12 cellular contexts compared by ENCODE assay signal in the genomic region with DNA sequence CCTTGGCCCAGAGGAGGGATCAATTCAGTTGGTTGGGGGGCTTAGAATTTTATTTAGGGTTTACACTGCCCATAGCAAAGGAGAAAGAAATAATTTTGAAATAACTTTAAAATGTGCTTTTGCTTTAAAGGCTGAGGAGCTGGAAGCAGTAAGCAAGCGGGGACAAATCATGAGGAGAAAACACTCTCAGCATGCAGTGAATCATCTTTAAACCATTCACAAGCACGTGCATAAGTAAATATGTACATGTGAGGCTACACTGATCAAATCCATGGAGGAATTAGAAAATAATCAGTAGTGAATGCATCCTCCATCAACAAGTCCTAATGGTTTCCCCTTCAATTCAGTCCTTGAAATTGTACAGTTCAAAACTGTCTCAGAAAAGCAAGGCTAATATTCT.
DNase-seq lines count a peak whose midpoint lies in the region; ATAC-seq and TF ChIP-seq lines count a peak whose summit lies in the region.
"Had no signal": no experiment of that assay in that cellular context is flagged by ENCODE, and none has a peak within 500 bp of the region (broad histone marks: within the 10 kb centered on the region; RNA-seq: fewer than 3 reads in every experiment).

No MANE protein-coding gene starts in this region.

- H3K4me3 ChIP-seq in HUES6 (ENCODE audit: low read depth, low read length) = no peak overlapping the region
- H3K4me3 ChIP-seq in mesodermal cell (ENCODE audit: extremely low read depth, insufficient read depth, low read length, poor library complexity, severe bottlenecking) = no peak overlapping the region
- H3K4me3 ChIP-seq in BE2C (ENCODE audit: low read depth, low read length) = no peak overlapping the region

- peak; percentile 70 for DNase-seq in AG08395 (ENCODE audit: low spot score)
- peak; percentile 81 for DNase-seq in dermis blood vessel endothelial cell
- no peak for DNase-seq in BE2C
- DNase-seq in NCI-H2029 (lab: John Stamatoyannopoulos, UW) = no peak
- no peak for DNase-seq in stimulated activated naive CD4-positive, alpha-beta T cell (lab: John Stamatoyannopoulos, UW)
- DNase-seq: activated CD4-positive, alpha-beta T cell treated with anti-CD3 and anti-CD28 coated beads, Interleukin-2, amount 50 U/mL, for 48 hours; activated naive CD4-positive, alpha-beta T cell; CD4-positive, CD25-positive, alpha-beta regulatory T cell; NCI-H748 treated with DMSO at 0.1 percent for 48 hours had no signal

- no CpG with 5 or more reads among the region's 2 CpGs for WGBS in mesodermal cell (ENCODE audit: insufficient coverage in 2 of 2), 2 experiments

- no peak overlapping the region for H3K9ac ChIP-seq in HUES6 (ENCODE audit: low read length)

- no peak for ATAC-seq in GM19467 (IDR thresholded peaks at IDR 0.05; ENCODE audit: unreplicated experiment)

- H3K27ac ChIP-seq in HUES6 (ENCODE audit: low read depth, low read length) (peak overlapping the region; percentile 63; the same call in 1 of the 2 replicates), mesodermal cell (ENCODE audit: low read depth, low read length, severe bottlenecking) (peak overlapping the region; percentile 30)

- no peaks in the 10 kb centered on the region for H3K36me3 ChIP-seq in HUES6 (ENCODE audit: control insufficient read depth, insufficient read depth, low read length)
- H3K36me3 ChIP-seq in mesodermal cell (ENCODE audit: control insufficient read depth, insufficient read depth, low read length) = no peaks in the 10 kb centered on the region
- no peaks in the 10 kb centered on the region for H3K36me3 ChIP-seq in BE2C

- H3K27me3 ChIP-seq in HUES6 (ENCODE audit: control insufficient read depth, insufficient read depth, low read length) = no peaks in the 10 kb centered on the region
- H3K27me3 ChIP-seq in BE2C = no peaks in the 10 kb centered on the region

- H3K4me1 ChIP-seq in HUES6 (ENCODE audit: control insufficient read depth, insufficient read depth, low read length) (peaks cover 19% of the 10 kb centered on the region), mesodermal cell (ENCODE audit: control insufficient read depth, insufficient read depth, low read length, poor library complexity, severe bottlenecking) (peaks cover 10% of the 10 kb centered on the region), BE2C (no peaks in the 10 kb centered on the region)

- H3K9me3 ChIP-seq in HUES6 (ENCODE audit: control insufficient read depth, insufficient read depth, low read depth, low read length) (no peaks in the 10 kb centered on the region), mesodermal cell (ENCODE audit: control insufficient read depth, low read length) (no peaks in the 10 kb centered on the region), BE2C (no peaks in the 10 kb centered on the region)

- no peak for TF ChIP-seq CTCF in BE2C (IDR thresholded peaks at IDR 0.05; ENCODE audit: low read depth, low read length)

Comparison
In these comparisons a context has a peak if more than half of its experiments do, and no peak if none do; other contexts are left out.
1. DNase-seq: peak in AG08395 (single experiment) and dermis blood vessel endothelial cell (single experiment); none in BE2C (single experiment), NCI-H2029 (single experiment) and stimulated activated naive CD4-positive, alpha-beta T cell (0 of 6).